In genomic region chr3:100603449-100603848, GRCh38 we compare ENCODE assay signal across 8 cellular contexts. TPM values are rescaled to one million over a fixed set of nuclear protein-coding genes. Genes with fewer than 3 reads are reported as not detected.
DNase-seq lines count a peak whose midpoint lies in the region; ATAC-seq, FAIRE-seq and TF ChIP-seq lines count a peak whose summit lies in the region.

No MANE protein-coding gene starts in this region.

- TF ChIP-seq CTCF in CD14-positive monocyte (IDR thresholded peaks at IDR 0.05) = no peak
- TF ChIP-seq CTCF in parathyroid adenoma (IDR thresholded peaks at IDR 0.05) = no peak

- FAIRE-seq in GM18507 (lab: Jason Lieb, UNC) = peak; percentile 85

- no peaks in the 10 kb centered on the region for H3K36me3 Mint-ChIP-seq in CD14-positive monocyte

- H3K4me3 Mint-ChIP-seq in CD14-positive monocyte = peak overlapping the region; percentile 78 to 92

- H3K36me3 ChIP-seq in parathyroid adenoma (ENCODE audit: control insufficient read depth, insufficient read depth, low read length) = no peaks in the 10 kb centered on the region

- H3K9me3 Mint-ChIP-seq in CD14-positive monocyte = peaks cover 2 to 11% (median 8%) of the 10 kb centered on the region in 7 donors

- no peaks in the 10 kb centered on the region for H3K9me3 ChIP-seq in parathyroid adenoma (ENCODE audit: control insufficient read depth, low read length)

- H3K27ac Mint-ChIP-seq in CD14-positive monocyte = peak overlapping the region; percentile 73 to 95 (median 92)

- no peak overlapping the region for H3K4me3 ChIP-seq in parathyroid adenoma (ENCODE audit: low read depth, low read length)

- peaks cover 0 to 4% (median 1%) of the 10 kb centered on the region in 3 donors for H3K27me3 Mint-ChIP-seq in CD14-positive monocyte (ENCODE audit: low read depth in 3 of 3)

- peak overlapping the region; percentile 59 for H3K27ac ChIP-seq in epithelial cell of prostate
- H3K27ac ChIP-seq in parathyroid adenoma = no peak overlapping the region

- ATAC-seq in HG03095 (IDR thresholded peaks at IDR 0.05; ENCODE audit: unreplicated experiment) = peak; percentile 44

- peaks cover 22% of the 10 kb centered on the region for H3K4me1 Mint-ChIP-seq in CD14-positive monocyte

- H3K4me1 ChIP-seq in parathyroid adenoma = no peaks in the 10 kb centered on the region

- no peaks in the 10 kb centered on the region for H3K27me3 ChIP-seq in parathyroid adenoma (ENCODE audit: control insufficient read depth, insufficient read depth, low read length)

- peak overlapping the region; percentile 46 for H2AFZ ChIP-seq in parathyroid adenoma

- no peak overlapping the region for H3K4me2 ChIP-seq in parathyroid adenoma (ENCODE audit: low read length)

- no peaks in the 10 kb centered on the region for H3K79me2 ChIP-seq in parathyroid adenoma

- no peak overlapping the region for H3K9ac ChIP-seq in parathyroid adenoma

- intact Hi-C loops in CD14-positive monocyte (cut with micrococcal nuclease) = no loop called here

- DNase-seq in CD14-positive monocyte (ENCODE audit: low spot score) (no peak), GM18507 (ENCODE audit: extremely low spot score, insufficient read length, low read depth) (no peak), SHP77 (lab: John Stamatoyannopoulos, UW) (peak; percentile 14 to 33), epithelial cell of prostate (ENCODE audit: low read depth, low spot score) (no peak), NCI-H128 (lab: John Stamatoyannopoulos, UW; ENCODE audit: unreplicated experiment) (no peak)
- DNase-seq in stimulated activated naive CD4-positive, alpha-beta T cell (lab: John Stamatoyannopoulos, UW) = no peak

RNA-seq across cellular contexts. Expression of gene ADGRG7, which starts 6.0 kb away (rescaled TPM):
- polyA plus RNA-seq in CD14-positive monocyte = not detected

Comparison
In these comparisons a context has a peak if more than half of its experiments do, and no peak if none do; other contexts are left out.
1. DNase-seq: peak in SHP77 (2 of 2); none in CD14-positive monocyte (single experiment), GM18507 (single experiment), epithelial cell of prostate (single experiment), stimulated activated naive CD4-positive, alpha-beta T cell (0 of 6) and NCI-H128 (single experiment).